ENCODE assay signal across 7 cellular contexts in genomic region chr9:95509851-95510529, GRCh38. TPM values are rescaled to one million over a fixed set of nuclear protein-coding genes. Genes with fewer than 3 reads are reported as not detected.
A peak's percentile ranks its signal among the peaks of the same experiment; 100 is the strongest.
DNase-seq lines count a peak whose midpoint lies in the region; ATAC-seq and TF ChIP-seq lines count a peak whose summit lies in the region.

No MANE protein-coding gene starts in this region.

- TF ChIP-seq CTCF in NB4 (IDR thresholded peaks at IDR 0.05; ENCODE audit: low read depth, low read length) (no peak), cardiac fibroblast (IDR thresholded peaks at IDR 0.05; ENCODE audit: low read depth, low read length) (no peak), lung (IDR thresholded peaks at IDR 0.05; ENCODE audit: control extremely low read depth, extremely low read depth) (no peak), upper lobe of right lung (IDR thresholded peaks at IDR 0.05) (no peak)

- H3K27ac ChIP-seq in lung (ENCODE audit: low read depth in 1 of 2, low read length in 1 of 2), result peak overlapping the region; percentile 47 to 81
- peak overlapping the region; percentile 86 for H3K27ac ChIP-seq in upper lobe of right lung

- 0 to 1% methylated on average over 29 of the region's 29 CpGs for WGBS in lung, 2 donors

- ATAC-seq in lung (ENCODE audit: insufficient read depth, low FRiP score) (no peak), upper lobe of right lung (no peak), HG02623 (IDR thresholded peaks at IDR 0.05; ENCODE audit: unreplicated experiment) (no peak)

- peaks cover 20% of the 10 kb centered on the region for H3K4me1 ChIP-seq in ES-I3 (ENCODE audit: insufficient read depth, low read length)
- H3K4me1 ChIP-seq in lung (ENCODE audit: control insufficient read depth in 2 of 2, insufficient read depth in 2 of 2, low read length in 2 of 2), result peaks cover 6 to 10% of the 10 kb centered on the region in 2 donors
- H3K4me1 ChIP-seq in upper lobe of right lung, result peaks cover 18% of the 10 kb centered on the region

- peak overlapping the region; percentile 68 for H3K4me3 ChIP-seq in NB4 (ENCODE audit: low read depth, low read length)
- peak overlapping the region; percentile 82 for H3K4me3 ChIP-seq in cardiac fibroblast (replicated peaks in 1 of 2; ENCODE audit: low read depth in 2 of 2, low read length in 2 of 2)
- peak overlapping the region; percentile 63 for H3K4me3 ChIP-seq in lung
- H3K4me3 ChIP-seq in upper lobe of right lung, result peak overlapping the region; percentile 89

- intact Hi-C loops in upper lobe of right lung (cut with DNase I), result loop anchor here (10.0 kb wide), 2 partner anchors 165 to 215 kb away; no protein-coding TSS in a partner anchor

- DNase-seq in NB4 (ENCODE audit: low read depth) (no peak), cardiac fibroblast (ENCODE audit: low read depth in 2 of 2) (peak in 1 of 2 donors; percentile 23), lung (ENCODE audit: low spot score) (no peak), upper lobe of right lung (no peak)
- no peak for DNase-seq in activated CD4-positive, CD25-positive, alpha-beta regulatory T cell treated with anti-CD3 and anti-CD28 coated beads, Interleukin-2, amount 50 U/mL, for 72 hours

- H3K9me3 ChIP-seq in ES-I3 (ENCODE audit: control insufficient read depth, insufficient read depth, low read length), result no peaks in the 10 kb centered on the region
- H3K9me3 ChIP-seq in lung (ENCODE audit: control insufficient read depth in 2 of 2, insufficient read depth in 1 of 2, low read length in 1 of 2), result no peaks in the 10 kb centered on the region
- no peaks in the 10 kb centered on the region for H3K9me3 ChIP-seq in upper lobe of right lung

- no peak for TF ChIP-seq POLR2A in NB4 (IDR thresholded peaks at IDR 0.05; ENCODE audit: extremely low read depth, insufficient read length)

- H3K27me3 ChIP-seq in lung (ENCODE audit: control insufficient read depth, insufficient read depth) (no peaks in the 10 kb centered on the region), upper lobe of right lung (no peaks in the 10 kb centered on the region)

- H3K36me3 ChIP-seq in ES-I3 (ENCODE audit: insufficient read depth, low read length), result no peaks in the 10 kb centered on the region
- H3K36me3 ChIP-seq in lung (ENCODE audit: control insufficient read depth in 2 of 2, insufficient read depth in 2 of 2, low read length in 2 of 2), result no peaks in the 10 kb centered on the region
- no peaks in the 10 kb centered on the region for H3K36me3 ChIP-seq in upper lobe of right lung

- H3K9ac ChIP-seq in ES-I3 (ENCODE audit: low read depth, low read length), result peak overlapping the region; percentile 67

RNA-seq across cellular contexts. Expression of gene PTCH1, which starts 6.8 kb away (rescaled TPM):
- total RNA-seq in lung (10 to 100 TPM; 19.4 to 31.1 TPM), upper lobe of right lung (25.9 TPM)
- polyA plus RNA-seq in lung, result 1 to 10 TPM; 3.1 to 4.9 TPM
